ENCODE assay signal across 8 cellular contexts in the genomic region with DNA sequence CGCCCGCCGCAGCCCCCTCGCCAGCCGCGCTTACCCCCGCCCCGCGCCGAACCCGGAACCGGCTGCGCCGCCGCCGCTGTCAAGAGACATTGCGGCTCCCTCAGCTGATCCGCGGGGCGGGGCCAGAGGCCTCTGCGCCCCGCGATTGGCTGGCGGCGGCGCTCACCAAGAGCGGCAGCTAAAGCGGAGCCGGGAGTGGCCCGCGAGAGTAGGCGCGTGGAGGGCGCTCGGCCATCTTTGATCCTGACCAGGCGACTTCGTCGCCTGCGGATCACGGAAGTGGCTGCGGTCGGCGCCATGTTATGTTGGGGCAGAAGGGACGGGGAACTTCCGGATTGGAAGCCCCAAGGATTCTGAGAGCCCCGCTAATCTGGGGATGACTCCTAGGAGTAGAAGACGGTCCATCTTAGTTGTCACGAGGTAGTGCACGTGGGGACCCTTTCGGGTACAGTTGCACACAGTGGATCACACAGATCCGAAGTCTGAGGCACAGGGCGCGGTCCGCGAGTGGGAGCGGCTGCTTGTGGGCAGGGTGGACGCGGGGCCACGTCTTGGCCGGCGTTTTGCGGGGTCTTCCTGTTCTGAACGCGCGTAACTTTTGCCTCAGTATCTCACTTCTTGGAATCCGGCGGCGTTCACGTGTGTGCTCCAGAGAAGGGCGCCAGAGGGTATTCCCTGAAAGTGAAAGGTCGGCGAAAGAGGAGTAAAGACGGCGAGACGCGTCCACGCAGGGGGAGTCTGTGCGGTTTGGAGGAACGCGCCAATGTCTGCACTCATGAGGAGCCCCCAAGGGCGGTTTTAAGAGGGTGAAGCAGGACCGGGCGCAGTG. TPM values are rescaled to one million over a fixed set of nuclear protein-coding genes. Genes with fewer than 3 reads are reported as not detected.
DNase-seq lines count a peak whose midpoint lies in the region; ATAC-seq, FAIRE-seq and TF ChIP-seq lines count a peak whose summit lies in the region.

A gene with protein sequence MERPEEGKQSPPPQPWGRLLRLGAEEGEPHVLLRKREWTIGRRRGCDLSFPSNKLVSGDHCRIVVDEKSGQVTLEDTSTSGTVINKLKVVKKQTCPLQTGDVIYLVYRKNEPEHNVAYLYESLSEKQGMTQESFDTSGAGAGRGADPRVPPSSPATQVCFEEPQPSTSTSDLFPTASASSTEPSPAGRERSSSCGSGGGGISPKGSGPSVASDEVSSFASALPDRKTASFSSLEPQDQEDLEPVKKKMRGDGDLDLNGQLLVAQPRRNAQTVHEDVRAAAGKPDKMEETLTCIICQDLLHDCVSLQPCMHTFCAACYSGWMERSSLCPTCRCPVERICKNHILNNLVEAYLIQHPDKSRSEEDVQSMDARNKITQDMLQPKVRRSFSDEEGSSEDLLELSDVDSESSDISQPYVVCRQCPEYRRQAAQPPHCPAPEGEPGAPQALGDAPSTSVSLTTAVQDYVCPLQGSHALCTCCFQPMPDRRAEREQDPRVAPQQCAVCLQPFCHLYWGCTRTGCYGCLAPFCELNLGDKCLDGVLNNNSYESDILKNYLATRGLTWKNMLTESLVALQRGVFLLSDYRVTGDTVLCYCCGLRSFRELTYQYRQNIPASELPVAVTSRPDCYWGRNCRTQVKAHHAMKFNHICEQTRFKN (minus strand): TSS at position 93 of the 829 bp plus-strand sequence. CDS start 277 bp downstream, outside the sequence.

- no peaks in the 10 kb centered on the region for H3K4me1 Mint-ChIP-seq in astrocyte (ENCODE audit: low read depth, unreplicated experiment)

- H3K4me1 ChIP-seq in astrocyte (ENCODE audit: insufficient read depth, low read length): no peaks in the 10 kb centered on the region
- no peaks in the 10 kb centered on the region for H3K4me1 ChIP-seq in right cardiac atrium (ENCODE audit: control insufficient read depth, insufficient read depth, low read length)
- no peaks in the 10 kb centered on the region for H3K4me1 ChIP-seq in psoas muscle
- no peaks in the 10 kb centered on the region for H3K4me1 ChIP-seq in urinary bladder (ENCODE audit: insufficient read depth)

- ATAC-seq in HG02623 (IDR thresholded peaks at IDR 0.05; ENCODE audit: unreplicated experiment): peak; percentile 98
- ATAC-seq in right cardiac atrium: peak; percentile 99 to 100
- peak; percentile 99 to 100 (median 99) for ATAC-seq in psoas muscle

- DNase-seq in NCI-H1436 treated with DMSO at 0.1 percent for 48 hours (lab: John Stamatoyannopoulos, UW) (peak; percentile 70), T-helper 22 cell (ENCODE audit: low read depth) (peak; percentile 93), astrocyte (ENCODE audit: low read depth) (peak; percentile 95), right cardiac atrium (peak; percentile 98 to 99 (median 99)), psoas muscle (peak; percentile 97 to 98)

- peak within 1 kb of the TSS; percentile 99 for H3K27ac Mint-ChIP-seq in astrocyte (ENCODE audit: unreplicated experiment)

- H3K4me2 ChIP-seq in astrocyte (ENCODE audit: low read length): peak within 1 kb of the TSS; percentile 83

- peaks cover 39% of the 10 kb centered on the region for H3K9me3 Mint-ChIP-seq in astrocyte (ENCODE audit: unreplicated experiment)

- H3K4me3 Mint-ChIP-seq in astrocyte (ENCODE audit: unreplicated experiment): peak within 1 kb of the TSS; percentile 93

- H4K20me1 ChIP-seq in astrocyte (ENCODE audit: insufficient read depth, low read length): peaks cover 10% of the 10 kb centered on the region

- no peak for FAIRE-seq in astrocyte (lab: Jason Lieb, UNC)

- H3K27me3 ChIP-seq in astrocyte (ENCODE audit: insufficient read depth, low read length): no peaks in the 10 kb centered on the region
- no peaks in the 10 kb centered on the region for H3K27me3 ChIP-seq in right cardiac atrium (ENCODE audit: control insufficient read depth, insufficient read depth)
- H3K27me3 ChIP-seq in psoas muscle (ENCODE audit: insufficient read depth in 3 of 3, low read length in 2 of 3): no peaks in the 10 kb centered on the region

- peaks cover 35% of the 10 kb centered on the region for H3K79me2 ChIP-seq in astrocyte (ENCODE audit: insufficient read depth, low read length)

- H3K36me3 ChIP-seq in astrocyte (ENCODE audit: insufficient read depth, low read length): peaks cover 6% of the 10 kb centered on the region
- peaks cover 4 to 13% of the 10 kb centered on the region in 2 donors for H3K36me3 ChIP-seq in psoas muscle (ENCODE audit: insufficient read depth in 1 of 2, low read depth in 1 of 2)
- H3K36me3 ChIP-seq in urinary bladder (ENCODE audit: insufficient read depth): peaks cover 1% of the 10 kb centered on the region

- H3K9me3 ChIP-seq in astrocyte (ENCODE audit: insufficient read depth, low read depth, low read length): no peaks in the 10 kb centered on the region
- no peaks in the 10 kb centered on the region for H3K9me3 ChIP-seq in right cardiac atrium (ENCODE audit: control insufficient read depth, low read length)
- peaks cover 7% of the 10 kb centered on the region for H3K9me3 ChIP-seq in psoas muscle

- H3K36me3 Mint-ChIP-seq in astrocyte (ENCODE audit: low read depth, unreplicated experiment): peaks cover 34% of the 10 kb centered on the region

- peak within 1 kb of the TSS; percentile 72 for H3K4me3 ChIP-seq in GM08714 (ENCODE audit: low read length)
- peak within 1 kb of the TSS; percentile 78 for H3K4me3 ChIP-seq in astrocyte (ENCODE audit: insufficient read depth, low read depth, low read length)
- H3K4me3 ChIP-seq in right cardiac atrium (ENCODE audit: low read length): peak within 1 kb of the TSS; percentile 90
- H3K4me3 ChIP-seq in psoas muscle: peak within 1 kb of the TSS; percentile 89
- peak within 1 kb of the TSS; percentile 100 for H3K4me3 ChIP-seq in urinary bladder (ENCODE audit: low read depth, low read length)

- intact Hi-C loops in right cardiac atrium (cut with DNase I) (no loop called here), psoas muscle (cut with DNase I) (no loop called here)

- no peaks in the 10 kb centered on the region for H3K27me3 Mint-ChIP-seq in astrocyte (ENCODE audit: low read depth, unreplicated experiment)

- peak within 1 kb of the TSS; percentile 82 for H3K9ac ChIP-seq in astrocyte (ENCODE audit: low read length)

- 1% methylated on average over 83 of the region's 83 CpGs for WGBS in right cardiac atrium
- WGBS in psoas muscle, 3 donors: 0 to 1% (median 1%) methylated on average over 74 to 83 of the region's 83 CpGs
- under 1% methylated on average over 83 of the region's 83 CpGs for WGBS in urinary bladder

- TF ChIP-seq CTCF in astrocyte (IDR thresholded peaks at IDR 0.05; ENCODE audit: insufficient read depth, low read depth, low read length): no peak
- TF ChIP-seq CTCF in psoas muscle (IDR thresholded peaks at IDR 0.05): no peak

- peak within 1 kb of the TSS; percentile 96 for H2AFZ ChIP-seq in astrocyte (ENCODE audit: low read depth, low read length)

- H3K27ac ChIP-seq in astrocyte (ENCODE audit: low read depth, low read length) (peak within 1 kb of the TSS; percentile 82), right cardiac atrium (ENCODE audit: low read length) (peak within 1 kb of the TSS; percentile 97), psoas muscle (peak within 1 kb of the TSS; percentile 94), urinary bladder (ENCODE audit: low read depth) (peak within 1 kb of the TSS; percentile 97)

RNA-seq across cellular contexts. Expression of the gene that starts here (rescaled TPM):
- 60.4 and 66.6 TPM in 2 replicates for total RNA-seq in astrocyte
- 10 to 100 TPM; 15.3 to 27.6 (median 17.5) TPM for total RNA-seq in right cardiac atrium
- polyA plus RNA-seq in right cardiac atrium: 12.5 TPM
- 10 to 100 TPM in 2 of 4 donors, 1 to 10 TPM in 2; 7.9 to 13.8 (median 11.3) TPM for total RNA-seq in psoas muscle
- 10 to 100 TPM in 1 of 3 donors, 1 to 10 TPM in 2; 7.0 to 15.0 (median 9.8) TPM for polyA plus RNA-seq in psoas muscle
- 28.2 TPM for total RNA-seq in urinary bladder
- polyA plus RNA-seq in urinary bladder: 22.6 TPM

Comparison
In these comparisons a context has a peak if more than half of its experiments do, and no peak if none do; other contexts are left out.
1. Peak in every context shown above with its lines: DNase-seq, ATAC-seq, H3K4me3 ChIP-seq and H3K27ac ChIP-seq.